ENCODE assay signal across 11 cellular contexts in genomic region chr2:222672068-222672401, GRCh38. TPM values are rescaled to one million over a fixed set of nuclear protein-coding genes. Genes with fewer than 3 reads are reported as not detected.
A peak's percentile ranks its signal among the peaks of the same experiment; 100 is the strongest.
DNase-seq lines count a peak whose midpoint lies in the region; ATAC-seq, FAIRE-seq and TF ChIP-seq lines count a peak whose summit lies in the region.
"Had no signal": no experiment of that assay in that cellular context is flagged by ENCODE, and none has a peak within 500 bp of the region (broad histone marks: within the 10 kb centered on the region; RNA-seq: fewer than 3 reads in every experiment).

No MANE protein-coding gene starts in this region.

- H3K18ac ChIP-seq in H1 (ENCODE audit: extremely low read depth, low read length), result no peak overlapping the region

- no peak for TF ChIP-seq RAD21 in H1 (IDR thresholded peaks at IDR 0.05 in 1 of 2, conservative IDR thresholded peaks at IDR 0.05 in 1 of 2; ENCODE audit: low read depth in 2 of 2, low read length in 2 of 2)

- H3K4me3 ChIP-seq in H1 (ENCODE audit: extremely low read depth in 1 of 4, insufficient read depth in 2 of 4, low read depth in 3 of 4, low read length in 4 of 4) (peak overlapping the region; percentile 48 to 63 (median 60)), mononuclear cell (ENCODE audit: low read length) (peak overlapping the region; percentile 17), transverse colon (peak overlapping the region in 3 of 4 donors; percentile 29 to 50 (median 45))

- no peak overlapping the region for H4K91ac ChIP-seq in H1 (replicated peaks; ENCODE audit: insufficient read length, low read length)

- peaks cover 7% of the 10 kb centered on the region for H3K4me1 Mint-ChIP-seq in activated naive CD4-positive, alpha-beta T cell treated with anti-CD3 and anti-CD28 coated beads for 36 hours (ENCODE audit: low read depth)

- CTCF ChIA-PET in activated naive CD4-positive, alpha-beta T cell treated with anti-CD3 and anti-CD28 coated beads for 36 hours (lab: Charles Lee), result interaction anchor here (0.6 to 1.6 kb wide), 3 partner anchors 12 to 35 kb away, joined by 3 to 6 read pairs (median 5); no protein-coding TSS in a partner anchor
- CTCF ChIA-PET in H1 (lab: Charles Lee; ENCODE audit: partially characterized antibody), result interaction anchor here (1.0 to 2.6 kb wide), 6 partner anchors 9 to 36 kb away, joined by 3 to 10 read pairs (median 8); no protein-coding TSS in a partner anchor

- H2AK5ac ChIP-seq in H1 (ENCODE audit: low read depth, low read length), result no peak overlapping the region

- no peaks in the 10 kb centered on the region for H3K36me3 ChIP-seq in H1 (ENCODE audit: control insufficient read depth in 2 of 4, insufficient read depth in 4 of 4, low read length in 3 of 4)
- no peaks in the 10 kb centered on the region for H3K36me3 ChIP-seq in transverse colon

- peaks cover 51% of the 10 kb centered on the region for H3K27me3 Mint-ChIP-seq in activated naive CD4-positive, alpha-beta T cell treated with anti-CD3 and anti-CD28 coated beads for 36 hours (ENCODE audit: low read depth)

- peak overlapping the region in 3 of 4 experiments; percentile 3 to 36 (median 31); a peak in 3 of 7 replicates for H3K9ac ChIP-seq in H1 (replicated peaks in 1 of 4; ENCODE audit: extremely low read depth in 1 of 4, low read depth in 3 of 4, low read length in 3 of 4)

- H3K27ac ChIP-seq in H1 (ENCODE audit: low read depth, low read length), result no peak overlapping the region
- no peak overlapping the region for H3K27ac ChIP-seq in transverse colon

- DNase-seq in activated naive CD4-positive, alpha-beta T cell treated with anti-CD3 and anti-CD28 coated beads for 36 hours, result no peak
- no peak for DNase-seq in activated naive CD4-positive, alpha-beta T cell treated with anti-CD3 and anti-CD28 coated beads, Interleukin-2, amount 50 U/mL, for 72 hours (ENCODE audit: low spot score in 2 of 2)
- DNase-seq in H1 (ENCODE audit: low read depth in 1 of 2, low spot score in 2 of 2), result no peak
- DNase-seq in transverse colon, result no peak
- DNase-seq in sciatic nerve (ENCODE audit: low spot score), result no peak
- DNase-seq in NCI-H2196 treated with DMSO at 0.1 percent for 48 hours (lab: John Stamatoyannopoulos, UW; ENCODE audit: unreplicated experiment), result no peak
- no peak for DNase-seq in NK-92 treated with Interleukin-12 subunit alpha and Interleukin-12 subunit beta, amount 100 ng/mL, for 24 hours (lab: John Stamatoyannopoulos, UW)
- DNase-seq: activated naive CD4-positive, alpha-beta T cell; SHP77 treated with DMSO at 0.1 percent for 48 hours had no signal

- no peak overlapping the region for H3K27ac Mint-ChIP-seq in activated naive CD4-positive, alpha-beta T cell treated with anti-CD3 and anti-CD28 coated beads for 36 hours
- H3K27ac Mint-ChIP-seq in activated naive CD4-positive, alpha-beta T cell treated with anti-CD3 and anti-CD28 coated beads, Interleukin-2, amount 50 U/mL, for 72 hours, result no peak overlapping the region

- peak overlapping the region; percentile 47 for H3K4me3 Mint-ChIP-seq in activated naive CD4-positive, alpha-beta T cell treated with anti-CD3 and anti-CD28 coated beads for 36 hours

- 19% methylated on average over 10 of the region's 10 CpGs; no CpG with 5 or more reads in 1 of the 2 experiments for WGBS in H1 (ENCODE audit: extremely low coverage in 1 of 2, insufficient coverage in 1 of 2, insufficient read length in 1 of 2, insufficient replicate concordance in 2 of 2, low coverage in 1 of 2, low lambda C conversion rate in 2 of 2, missing lambda C conversion rate in 1 of 2), 2 experiments
- WGBS in transverse colon (ENCODE audit: low coverage in 1 of 2), 2 donors, result 17 to 21% methylated on average over 10 of the region's 10 CpGs

- no peak overlapping the region for H4K8ac ChIP-seq in H1 (ENCODE audit: extremely low read depth, insufficient read depth, low read length)

- no peaks in the 10 kb centered on the region for H3K9me3 Mint-ChIP-seq in activated naive CD4-positive, alpha-beta T cell treated with anti-CD3 and anti-CD28 coated beads for 36 hours
- H3K9me3 Mint-ChIP-seq in activated naive CD4-positive, alpha-beta T cell treated with anti-CD3 and anti-CD28 coated beads, Interleukin-2, amount 50 U/mL, for 72 hours, result no peaks in the 10 kb centered on the region

- peak overlapping the region; percentile 82 to 94 for H3K4me2 ChIP-seq in H1 (ENCODE audit: insufficient read depth in 1 of 2, low read depth in 2 of 2, low read length in 2 of 2)

- H2BK120ac ChIP-seq in H1 (replicated peaks; ENCODE audit: low read depth, low read length), result no peak overlapping the region

- no peak overlapping the region for H4K5ac ChIP-seq in H1 (ENCODE audit: insufficient read length, low read depth, low read length)

- H4K20me1 ChIP-seq in H1 (replicated peaks in 1 of 2; ENCODE audit: control insufficient read depth in 1 of 2, insufficient read depth in 2 of 2, low read length in 2 of 2), result no peaks in the 10 kb centered on the region

- H3K4me1 ChIP-seq in H1 (replicated peaks in 1 of 4; ENCODE audit: control insufficient read depth in 3 of 4, insufficient read depth in 4 of 4, low read length in 3 of 4) (peaks cover 0 to 3% (median 0%) of the 10 kb centered on the region in 4 experiments; a peak in 2 of 7 replicates), mononuclear cell (ENCODE audit: insufficient read depth, low read length) (peaks cover 48% of the 10 kb centered on the region), transverse colon (peaks cover 0 to 14% (median 12%) of the 10 kb centered on the region in 4 donors)

- no peaks in the 10 kb centered on the region for H3K79me2 ChIP-seq in H1 (ENCODE audit: control insufficient read depth in 1 of 2, insufficient read depth in 2 of 2, low read length in 2 of 2)

- H3K23ac ChIP-seq in H1 (ENCODE audit: insufficient read length), result no peak overlapping the region

- H3K9me3 ChIP-seq in H1 (ENCODE audit: insufficient read depth in 2 of 2, low read depth in 1 of 2, low read length in 1 of 2) (no peaks in the 10 kb centered on the region), mononuclear cell (ENCODE audit: low read depth, low read length) (no peaks in the 10 kb centered on the region), transverse colon (no peaks in the 10 kb centered on the region)

- intact Hi-C loops in activated naive CD4-positive, alpha-beta T cell treated with anti-CD3 and anti-CD28 coated beads for 36 hours (cut with micrococcal nuclease), result no loop called here
- intact Hi-C loops in transverse colon (cut with DNase I; ENCODE audit: low total_unique reads) (no loop called here), sciatic nerve (cut with DNase I) (no loop called here)

- POLR2A ChIA-PET in H1 (lab: Charles Lee; ENCODE audit: partially characterized antibody), result interaction anchor here (0.7 to 2.0 kb wide), 5 partner anchors 9 to 288 kb away, joined by 3 to 5 read pairs (median 4); partner anchors contain the start of gene FARSB

- peaks cover 10% of the 10 kb centered on the region; the same call in 1 of the 2 replicates for H3K23me2 ChIP-seq in H1 (ENCODE audit: low read depth, low read length)

- ATAC-seq in activated naive CD4-positive, alpha-beta T cell treated with anti-CD3 and anti-CD28 coated beads, Interleukin-2, amount 50 U/mL, for 72 hours, result no peak
- no peak for ATAC-seq in sciatic nerve

- TF ChIP-seq EP300 in H1 (IDR thresholded peaks at IDR 0.05; ENCODE audit: borderline replicate concordance in 1 of 2, low read depth in 2 of 2, low read length in 2 of 2) (no peak), transverse colon (IDR thresholded peaks at IDR 0.05; ENCODE audit: low read depth) (no peak)

- 0 out of 2 replicates have a peak overlapping the region, but pooled peaks have one; percentile 7 for H2BK12ac ChIP-seq in H1 (ENCODE audit: low read depth, low read length)

- peak overlapping the region; percentile 70 for H2AFZ ChIP-seq in H1 (ENCODE audit: low read length)

- TF ChIP-seq CTCF in H1 (IDR thresholded peaks at IDR 0.05; ENCODE audit: control extremely low read depth in 1 of 3, insufficient read depth in 1 of 3, low read depth in 1 of 3, low read length in 3 of 3) (no peak), transverse colon (IDR thresholded peaks at IDR 0.05) (no peak)

- in situ Hi-C loops in transverse colon (cut with MboI; ENCODE audit: low pct_ligation_motif_present in 1 of 4, low pct_unique_long_range_greater_than_20kb in 1 of 4, low sequenced_read_pairs in 3 of 4), result no loop called here

- H3K56ac ChIP-seq in H1 (replicated peaks; ENCODE audit: insufficient read length, low read depth, low read length), result no peak overlapping the region

- H2BK15ac ChIP-seq in H1 (ENCODE audit: low read length), result no peak overlapping the region

- no peak overlapping the region for H2BK20ac ChIP-seq in H1 (ENCODE audit: low read length)

- FAIRE-seq in H1 (lab: Jason Lieb, UNC), result peak; percentile 66

- no peak overlapping the region for H2BK5ac ChIP-seq in H1 (ENCODE audit: low read depth, low read length)

- H3K27me3 ChIP-seq in H1 (replicated peaks in 1 of 4; ENCODE audit: control insufficient read depth in 3 of 4, extremely low read depth in 1 of 4, insufficient read depth in 3 of 4, low read length in 3 of 4) (peaks cover 0 to 23% (median 11%) of the 10 kb centered on the region in 4 experiments; a peak in 6 of 7 replicates), mononuclear cell (ENCODE audit: insufficient read depth, low read length) (peaks cover 46% of the 10 kb centered on the region), transverse colon (peaks cover 15% of the 10 kb centered on the region)

- H3K79me1 ChIP-seq in H1 (ENCODE audit: low read depth, low read length), result no peaks in the 10 kb centered on the region

- no peaks in the 10 kb centered on the region for H3K36me3 Mint-ChIP-seq in activated naive CD4-positive, alpha-beta T cell treated with anti-CD3 and anti-CD28 coated beads for 36 hours (ENCODE audit: low read depth)
- peaks cover 0 to 14% of the 10 kb centered on the region in 2 donors for H3K36me3 Mint-ChIP-seq in activated naive CD4-positive, alpha-beta T cell treated with anti-CD3 and anti-CD28 coated beads, Interleukin-2, amount 50 U/mL, for 72 hours

- TF ChIP-seq POLR2A in H1 (IDR thresholded peaks at IDR 0.05; ENCODE audit: control extremely low read depth in 1 of 2, low read depth in 2 of 2, low read length in 2 of 2), result no peak
- TF ChIP-seq POLR2A in transverse colon (IDR thresholded peaks at IDR 0.05), result no peak

- no peak overlapping the region for H3K14ac ChIP-seq in H1 (ENCODE audit: insufficient read length)

- no peak overlapping the region for H3K4ac ChIP-seq in H1 (replicated peaks; ENCODE audit: insufficient read length, low read depth, low read length)

RNA-seq across cellular contexts. Expression of gene MOGAT1, which starts 0.6 kb away (rescaled TPM):
- not detected for total RNA-seq in activated naive CD4-positive, alpha-beta T cell treated with anti-CD3 and anti-CD28 coated beads for 36 hours
- total RNA-seq in activated naive CD4-positive, alpha-beta T cell treated with anti-CD3 and anti-CD28 coated beads, Interleukin-2, amount 50 U/mL, for 72 hours, result not detected
- 0.31 and 0.67 TPM in 2 replicates for total RNA-seq in H1 (2021; fragmentation: NEBNext Ultra II Directional; extraction: Animal tissue kit (Norgen Biotek cat#: 25700))
- 0.11 TPM in 2 replicates for polyA plus RNA-seq in H1 (2011; rRNA removed)
- 0.25 TPM for polyA plus RNA-seq in H1 (2011; cell fraction: cytosol; rRNA removed)
- polyA plus RNA-seq in H1 (2011; cell fraction: nucleus; rRNA removed), result not detected
- polyA plus RNA-seq in H1 (2012, experiment 1 of 2), result 0.29 to 0.60 TPM (median 0.33 TPM) in 4 replicates
- polyA plus RNA-seq in H1 (2012, experiment 2 of 2), result not detected
- polyA plus RNA-seq in H1 (2013, experiment 1 of 2), result 0.39 TPM
- polyA plus RNA-seq in H1 (2013, experiment 2 of 2), result 0.59 TPM
- polyA minus RNA-seq in H1 (2011; rRNA and poly(A)+ RNA removed), result 0.34 and 0.35 TPM in 2 replicates
- polyA minus RNA-seq in H1 (2011; cell fraction: cytosol; rRNA and poly(A)+ RNA removed), result not detected
- polyA minus RNA-seq in H1 (2011; cell fraction: nucleus; rRNA and poly(A)+ RNA removed), result 1.5 TPM
- total RNA-seq in mononuclear cell (not detected), transverse colon (under 1 TPM in 1 of 4 donors, not detected in 3; 0.80 TPM), sciatic nerve (0.45 TPM)
- total RNA-seq: occipital lobe had no signal

RNA-seq across cellular contexts. Expression of gene FARSB, which starts 16.1 kb away (rescaled TPM):
- 10 to 100 TPM; 46.4 to 46.8 TPM for total RNA-seq in activated naive CD4-positive, alpha-beta T cell treated with anti-CD3 and anti-CD28 coated beads for 36 hours
- total RNA-seq in activated naive CD4-positive, alpha-beta T cell treated with anti-CD3 and anti-CD28 coated beads, Interleukin-2, amount 50 U/mL, for 72 hours, result 10 to 100 TPM; 30.8 to 39.5 TPM
- 36.1 and 37.9 TPM in 2 replicates for total RNA-seq in H1 (2021; fragmentation: NEBNext Ultra II Directional; extraction: Animal tissue kit (Norgen Biotek cat#: 25700))
- polyA plus RNA-seq in H1 (2011; rRNA removed), result 13.1 and 21.0 TPM in 2 replicates
- polyA plus RNA-seq in H1 (2011; cell fraction: cytosol; rRNA removed), result 24.8 TPM
- polyA plus RNA-seq in H1 (2011; cell fraction: nucleus; rRNA removed), result 12.1 TPM
- polyA plus RNA-seq in H1 (2012, experiment 1 of 2), result 28.5 to 43.7 TPM (median 29.0 TPM) in 4 replicates
- 5.3 TPM for polyA plus RNA-seq in H1 (2012, experiment 2 of 2)
- polyA plus RNA-seq in H1 (2013, experiment 1 of 2), result 40.4 TPM
- polyA plus RNA-seq in H1 (2013, experiment 2 of 2), result 41.2 TPM
- polyA minus RNA-seq in H1 (2011; rRNA and poly(A)+ RNA removed), result 26.8 and 38.4 TPM in 2 replicates
- 13.0 TPM for polyA minus RNA-seq in H1 (2011; cell fraction: cytosol; rRNA and poly(A)+ RNA removed)
- polyA minus RNA-seq in H1 (2011; cell fraction: nucleus; rRNA and poly(A)+ RNA removed), result 27.1 TPM
- total RNA-seq in mononuclear cell (9.3 TPM), transverse colon (10 to 100 TPM in 2 of 4 donors, 1 to 10 TPM in 2; 7.2 to 18.6 (median 9.5) TPM), sciatic nerve (16.4 TPM)
